In the genomic region with DNA sequence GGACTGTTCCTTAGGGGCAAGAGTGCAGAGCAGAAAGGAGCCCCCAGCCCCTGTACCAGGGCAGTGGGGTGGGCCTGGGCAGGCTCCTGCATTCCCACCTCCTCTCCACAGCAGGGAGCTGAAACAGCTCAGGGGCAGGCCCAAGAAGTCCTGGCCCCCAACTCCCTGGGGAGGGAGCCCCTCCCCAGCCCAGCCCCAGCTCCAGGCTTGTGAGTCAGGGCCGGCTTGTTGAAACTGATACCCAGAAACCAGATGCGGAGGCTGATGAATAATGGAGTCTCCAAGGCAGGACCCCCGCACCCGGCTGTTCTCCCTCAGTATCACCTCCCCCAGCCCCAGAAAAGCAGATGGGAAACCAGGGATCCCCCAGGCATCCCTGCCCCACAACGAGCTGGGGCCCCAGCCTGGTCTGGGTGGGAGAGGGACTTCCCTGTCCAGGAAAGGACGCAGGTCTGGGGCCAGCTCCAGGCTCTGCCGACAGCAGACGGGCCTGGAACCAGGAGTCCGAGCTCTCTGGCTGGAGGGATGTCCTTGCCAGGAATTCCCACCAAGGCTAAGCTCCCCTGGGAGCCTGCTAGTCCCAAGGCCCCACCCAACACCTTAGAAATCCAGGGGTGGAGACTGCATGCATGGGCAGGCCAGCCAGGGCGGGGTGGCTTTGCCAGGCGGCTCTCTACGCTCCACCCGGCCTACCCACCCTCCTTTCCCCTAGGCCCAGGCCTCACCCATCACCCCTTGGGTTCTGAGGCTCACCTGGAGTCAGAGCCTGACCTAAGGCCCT, we compare ENCODE assay signal across 15 cellular contexts. TPM values are rescaled to one million over a fixed set of nuclear protein-coding genes. Genes with fewer than 3 reads are reported as not detected.
DNase-seq lines count a peak whose midpoint lies in the region; ATAC-seq and TF ChIP-seq lines count a peak whose summit lies in the region.
"Had no signal": no experiment of that assay in that cellular context is flagged by ENCODE, and none has a peak within 500 bp of the region (broad histone marks: within the 10 kb centered on the region; RNA-seq: fewer than 3 reads in every experiment).

No MANE protein-coding gene starts in this region.

- WGBS in hepatocyte (ENCODE audit: low lambda C conversion rate, missing lambda C conversion rate) = 79% methylated on average over 13 of the region's 13 CpGs
- no CpG with 5 or more reads among the region's 13 CpGs for WGBS in suprapubic skin

- peaks cover 5% of the 10 kb centered on the region for H3K36me3 ChIP-seq in NT2/D1 (ENCODE audit: insufficient read depth, insufficient read length, low read length)
- H3K36me3 ChIP-seq in hepatocyte (replicated peaks; ENCODE audit: insufficient read depth, low read depth) = no peaks in the 10 kb centered on the region
- H3K36me3 ChIP-seq in suprapubic skin = no peaks in the 10 kb centered on the region
- H3K36me3 ChIP-seq in naive thymus-derived CD4-positive, alpha-beta T cell (ENCODE audit: control insufficient read depth in 2 of 3, insufficient read depth in 3 of 3, low read length in 3 of 3) = peaks cover 0 to 4% (median 0%) of the 10 kb centered on the region in 3 experiments
- H3K36me3 ChIP-seq: brain microvascular endothelial cell, thoracic aorta had no signal

- POLR2A ChIA-PET in naive thymus-derived CD4-positive, alpha-beta T cell (lab: Charles Lee) = interaction anchor here (1.1 to 1.6 kb wide), 2 partner anchors 10 to 29 kb away, joined by 5 to 7 read pairs; no protein-coding TSS in a partner anchor

- CTCF ChIA-PET in naive thymus-derived CD4-positive, alpha-beta T cell (lab: Charles Lee) = interaction anchor here (0.6 to 4.1 kb wide), 13 partner anchors 12 to 157 kb away, joined by 3 to 32 read pairs (median 4); a partner anchor contains a TSS

- no peak overlapping the region for H3K27ac Mint-ChIP-seq in activated T-helper 17 cell treated with anti-CD3 and anti-CD28 coated beads, Interleukin-2, amount 50 U/mL, for 72 hours
- no peak overlapping the region for H3K27ac Mint-ChIP-seq in naive thymus-derived CD4-positive, alpha-beta T cell
- H3K27ac Mint-ChIP-seq: CD8-positive, alpha-beta T cell; effector memory CD8-positive, alpha-beta T cell had no signal

- no peaks in the 10 kb centered on the region for H4K20me1 ChIP-seq in hepatocyte (ENCODE audit: insufficient read depth, poor library complexity, severe bottlenecking)

- H3K27me3 ChIP-seq in NT2/D1 (ENCODE audit: insufficient read depth, insufficient read length) (peaks cover 9% of the 10 kb centered on the region), hepatocyte (no peaks in the 10 kb centered on the region), suprapubic skin (peaks cover 16% of the 10 kb centered on the region)
- H3K27me3 ChIP-seq in naive thymus-derived CD4-positive, alpha-beta T cell (ENCODE audit: control insufficient read depth in 2 of 2, insufficient read depth in 2 of 2, low read length in 2 of 2) = peaks cover 0 to 6% of the 10 kb centered on the region in 2 donors
- H3K27me3 ChIP-seq: brain microvascular endothelial cell had no signal

- peak overlapping the region; percentile 68 for H3K9ac ChIP-seq in NT2/D1 (ENCODE audit: insufficient read length, low read depth)

- H3K4me3 Mint-ChIP-seq in activated T-helper 17 cell treated with anti-CD3 and anti-CD28 coated beads, Interleukin-2, amount 50 U/mL, for 72 hours = no peak overlapping the region
- peak overlapping the region in 1 of 10 donors; percentile 45 for H3K4me3 Mint-ChIP-seq in naive thymus-derived CD4-positive, alpha-beta T cell
- H3K4me3 Mint-ChIP-seq: effector memory CD8-positive, alpha-beta T cell had no signal

- no peak for ATAC-seq in activated T-helper 17 cell treated with anti-CD3 and anti-CD28 coated beads, Interleukin-2, amount 50 U/mL, for 72 hours (replicated peaks)
- ATAC-seq in naive thymus-derived CD4-positive, alpha-beta T cell = no peak
- ATAC-seq: CD8-positive, alpha-beta T cell; effector memory CD8-positive, alpha-beta T cell had no signal

- H3K9me3 Mint-ChIP-seq in activated T-helper 17 cell treated with anti-CD3 and anti-CD28 coated beads, Interleukin-2, amount 50 U/mL, for 72 hours = no peaks in the 10 kb centered on the region
- no peaks in the 10 kb centered on the region for H3K9me3 Mint-ChIP-seq in naive thymus-derived CD4-positive, alpha-beta T cell
- H3K9me3 Mint-ChIP-seq: CD8-positive, alpha-beta T cell; effector memory CD8-positive, alpha-beta T cell had no signal

- peak overlapping the region; percentile 100 for H3K4me2 ChIP-seq in hepatocyte

- H3K4me3 ChIP-seq in NT2/D1 (ENCODE audit: insufficient read length, low read depth) (no peak overlapping the region), hepatocyte (no peak overlapping the region), suprapubic skin (peak overlapping the region; percentile 55)
- H3K4me3 ChIP-seq in naive thymus-derived CD4-positive, alpha-beta T cell (ENCODE audit: low read length) = no peak overlapping the region
- H3K4me3 ChIP-seq: thoracic aorta had no signal

- peaks cover 14% of the 10 kb centered on the region for H3K4me1 Mint-ChIP-seq in activated T-helper 17 cell treated with anti-CD3 and anti-CD28 coated beads, Interleukin-2, amount 50 U/mL, for 72 hours
- H3K4me1 Mint-ChIP-seq in naive thymus-derived CD4-positive, alpha-beta T cell = peaks cover 19 to 34% (median 30%) of the 10 kb centered on the region in 7 donors

- TF ChIP-seq CTCF in hepatocyte (IDR thresholded peaks at IDR 0.05; ENCODE audit: poor library complexity) = no peak
- TF ChIP-seq CTCF in suprapubic skin (IDR thresholded peaks at IDR 0.05) = no peak

- TF ChIP-seq EP300 in suprapubic skin (IDR thresholded peaks at IDR 0.05) = no peak

- H3K27me3 Mint-ChIP-seq in activated T-helper 17 cell treated with anti-CD3 and anti-CD28 coated beads, Interleukin-2, amount 50 U/mL, for 72 hours = peaks cover 8% of the 10 kb centered on the region
- H3K27me3 Mint-ChIP-seq in naive thymus-derived CD4-positive, alpha-beta T cell = peaks cover 6 to 32% (median 9%) of the 10 kb centered on the region in 5 donors

- DNase-seq in DMS 273 (lab: John Stamatoyannopoulos, UW; ENCODE audit: unreplicated experiment) (peak; percentile 53), DMS 273 treated with DMSO at 0.1 percent for 48 hours (lab: John Stamatoyannopoulos, UW) (no peak), NT2/D1 (ENCODE audit: low read depth, low spot score) (no peak), hepatocyte (ENCODE audit: low spot score) (no peak), suprapubic skin (ENCODE audit: low spot score in 2 of 2) (no peak), SIG-M5 (lab: John Stamatoyannopoulos, UW) (no peak)
- DNase-seq in naive thymus-derived CD4-positive, alpha-beta T cell = no peak
- DNase-seq: activated naive CD4-positive, alpha-beta T cell treated with anti-CD3 and anti-CD28 coated beads, Interleukin-2, amount 50 U/mL, for 16 hours; brain microvascular endothelial cell; CD8-positive, alpha-beta T cell; effector memory CD8-positive, alpha-beta T cell; NCI-H226 had no signal

- H2AFZ ChIP-seq in hepatocyte = no peak overlapping the region

- H3K9me3 ChIP-seq in NT2/D1 (ENCODE audit: insufficient read depth, low read length) (no peaks in the 10 kb centered on the region), hepatocyte (ENCODE audit: low read depth) (no peaks in the 10 kb centered on the region), suprapubic skin (no peaks in the 10 kb centered on the region)
- H3K9me3 ChIP-seq in naive thymus-derived CD4-positive, alpha-beta T cell (ENCODE audit: control insufficient read depth in 2 of 3, low read length in 3 of 3) = no peaks in the 10 kb centered on the region
- H3K9me3 ChIP-seq: thoracic aorta had no signal

- H3K9me2 ChIP-seq in hepatocyte (replicated peaks; ENCODE audit: insufficient read depth) = no peaks in the 10 kb centered on the region

- H3K4me1 ChIP-seq in NT2/D1 (ENCODE audit: insufficient read depth, insufficient read length) (peaks cover 26% of the 10 kb centered on the region), hepatocyte (ENCODE audit: insufficient read depth) (peaks cover 26% of the 10 kb centered on the region), suprapubic skin (peaks cover 89% of the 10 kb centered on the region)
- peaks cover 13 to 18% of the 10 kb centered on the region in 2 donors for H3K4me1 ChIP-seq in naive thymus-derived CD4-positive, alpha-beta T cell (ENCODE audit: control insufficient read depth in 2 of 2, insufficient read depth in 2 of 2, low read length in 2 of 2)

- H3K27ac ChIP-seq in hepatocyte (no peak overlapping the region), suprapubic skin (peak overlapping the region; percentile 80)
- no peak overlapping the region for H3K27ac ChIP-seq in naive thymus-derived CD4-positive, alpha-beta T cell (ENCODE audit: low read depth, low read length)
- H3K27ac ChIP-seq: 22Rv1, brain microvascular endothelial cell, thoracic aorta had no signal

- intact Hi-C loops in naive thymus-derived CD4-positive, alpha-beta T cell (cut with micrococcal nuclease) = loop anchor here in 1 of 2 donors (5.0 kb wide), 3 partner anchors 41 to 729 kb away; no protein-coding TSS in a partner anchor

- H3K36me3 Mint-ChIP-seq in activated T-helper 17 cell treated with anti-CD3 and anti-CD28 coated beads, Interleukin-2, amount 50 U/mL, for 72 hours (ENCODE audit: low read depth) = no peaks in the 10 kb centered on the region
- H3K36me3 Mint-ChIP-seq in naive thymus-derived CD4-positive, alpha-beta T cell = peaks cover 0 to 2% (median 0%) of the 10 kb centered on the region in 5 donors
- H3K36me3 Mint-ChIP-seq: CD8-positive, alpha-beta T cell had no signal

- no peak for TF ChIP-seq POLR2A in suprapubic skin (IDR thresholded peaks at IDR 0.05)

- peaks cover 19% of the 10 kb centered on the region for H3K79me2 ChIP-seq in hepatocyte

RNA-seq across cellular contexts. Expression of a gene that starts 2.7 kb away (rescaled TPM):
- total RNA-seq in hepatocyte (11.6 and 13.3 TPM in 2 replicates), suprapubic skin (100 to 1,000 TPM in 2 of 4 donors, 10 to 100 TPM in 2; 76.3 to 347 (median 107) TPM)
- 9.3 and 11.5 TPM in 2 replicates for polyA plus RNA-seq in hepatocyte
- 1 to 10 TPM; 3.2 to 3.8 TPM for total RNA-seq in activated T-helper 17 cell treated with anti-CD3 and anti-CD28 coated beads, Interleukin-2, amount 50 U/mL, for 72 hours
- 10 to 100 TPM in 3 of 5 experiments, 1 to 10 TPM in 2; 2.2 to 15.6 (median 11.7) TPM for total RNA-seq in naive thymus-derived CD4-positive, alpha-beta T cell
- polyA plus RNA-seq in naive thymus-derived CD4-positive, alpha-beta T cell = 1 to 10 TPM in 1 of 2 donors, not detected in 1; 2.0 TPM

RNA-seq across cellular contexts. Expression of a gene that starts 22.8 kb away (rescaled TPM):
- 4.8 and 14.0 TPM in 2 replicates for total RNA-seq in hepatocyte
- 7.1 and 16.9 TPM in 2 replicates for polyA plus RNA-seq in hepatocyte
- total RNA-seq in suprapubic skin = 100 to 1,000 TPM in 2 of 4 donors, 10 to 100 TPM in 2; 66.8 to 411 (median 99.5) TPM
- 100 to 1,000 TPM; 132 to 199 TPM for total RNA-seq in activated T-helper 17 cell treated with anti-CD3 and anti-CD28 coated beads, Interleukin-2, amount 50 U/mL, for 72 hours
- total RNA-seq in naive thymus-derived CD4-positive, alpha-beta T cell = 100 to 1,000 TPM; 151 to 352 (median 179) TPM
- 10 to 100 TPM; 17.3 to 40.5 TPM for polyA plus RNA-seq in naive thymus-derived CD4-positive, alpha-beta T cell
